1 cellular context compared by ENCODE assay signal in genomic region chr2:150376627-150377335, GRCh38.
TF ChIP-seq lines count a peak whose summit lies in the region.

No MANE protein-coding gene starts in this region.

TF ChIP-seq in H1, 55 proteins besides CTCF, POLR2A, EP300 and RAD21 (continued from another document):
- TF ChIP-seq SIN3A (conservative IDR thresholded peaks at IDR 0.05 in 1 of 2, IDR thresholded peaks at IDR 0.05 in 1 of 2; ENCODE audit: low read depth in 1 of 2, low read length in 2 of 2): no peak
TF ChIP-seq in H1: peak in this region for 1.
